23 cellular contexts compared by ENCODE assay signal in genomic region chr2:46722142-46722541, GRCh38. TPM values are rescaled to one million over a fixed set of nuclear protein-coding genes. Genes with fewer than 3 reads are reported as not detected.
DNase-seq lines count a peak whose midpoint lies in the region; ATAC-seq and TF ChIP-seq lines count a peak whose summit lies in the region.
"Had no signal": no experiment of that assay in that cellular context is flagged by ENCODE, and none has a peak within 500 bp of the region (broad histone marks: within the 10 kb centered on the region; RNA-seq: fewer than 3 reads in every experiment).

No MANE protein-coding gene starts in this region.

- H3K9me2 ChIP-seq in GM23248 (ENCODE audit: insufficient read depth), result no peaks in the 10 kb centered on the region

- no peak overlapping the region for H3K4me3 Mint-ChIP-seq in type B pancreatic cell
- no peak overlapping the region for H3K4me3 Mint-ChIP-seq in activated CD8-positive, alpha-beta memory T cell treated with anti-CD3 and anti-CD28 coated beads, Interleukin-2, amount 10 ng/mL, durations not matched to agents 7 days and 5 days
- H3K4me3 Mint-ChIP-seq: CD14-positive monocyte; CD8-positive, alpha-beta memory T cell; T-cell had no signal

- TF ChIP-seq CTCF in osteoblast (IDR thresholded peaks at IDR 0.05; ENCODE audit: extremely low read depth, low read depth, low read length) (no peak), type B pancreatic cell (conservative IDR thresholded peaks at IDR 0.05) (no peak)

- H3K9me3 Mint-ChIP-seq in type B pancreatic cell, result peaks cover 4% of the 10 kb centered on the region
- H3K9me3 Mint-ChIP-seq in activated CD8-positive, alpha-beta memory T cell treated with anti-CD3 and anti-CD28 coated beads, Interleukin-2, amount 10 ng/mL, durations not matched to agents 7 days and 5 days (ENCODE audit: low read depth), result peaks cover 3% of the 10 kb centered on the region

- H3K36me3 ChIP-seq in ACC112 (ENCODE audit: insufficient read depth, low read length), result peaks cover 3% of the 10 kb centered on the region; the same call in 1 of the 2 replicates
- H3K36me3 ChIP-seq in GM23248 (ENCODE audit: low read depth), result peaks cover 4% of the 10 kb centered on the region; the same call in 1 of the 2 replicates
- no peaks in the 10 kb centered on the region for H3K36me3 ChIP-seq in SK-N-MC (ENCODE audit: insufficient read depth, low read length)
- peaks cover 14% of the 10 kb centered on the region for H3K36me3 ChIP-seq in osteoblast (ENCODE audit: insufficient read depth, low read length)
- H3K36me3 ChIP-seq: BE2C had no signal

- no peaks in the 10 kb centered on the region for H3K27me3 Mint-ChIP-seq in type B pancreatic cell
- H3K27me3 Mint-ChIP-seq in activated CD8-positive, alpha-beta memory T cell treated with anti-CD3 and anti-CD28 coated beads, Interleukin-2, amount 10 ng/mL, durations not matched to agents 7 days and 5 days, result no peaks in the 10 kb centered on the region
- H3K27me3 Mint-ChIP-seq: CD8-positive, alpha-beta memory T cell; IgD-negative memory B cell; T-cell had no signal

- no peak overlapping the region for H3K27ac Mint-ChIP-seq in type B pancreatic cell
- no peak overlapping the region for H3K27ac Mint-ChIP-seq in activated CD8-positive, alpha-beta memory T cell treated with anti-CD3 and anti-CD28 coated beads, Interleukin-2, amount 10 ng/mL, durations not matched to agents 7 days and 5 days
- H3K27ac Mint-ChIP-seq: CD14-positive monocyte, IgD-negative memory B cell, T-cell had no signal

- H3K36me3 Mint-ChIP-seq in type B pancreatic cell, result peaks cover 11% of the 10 kb centered on the region
- H3K36me3 Mint-ChIP-seq in activated CD8-positive, alpha-beta memory T cell treated with anti-CD3 and anti-CD28 coated beads, Interleukin-2, amount 10 ng/mL, durations not matched to agents 7 days and 5 days, result peaks cover 15% of the 10 kb centered on the region

- H4K20me1 ChIP-seq in GM23248 (ENCODE audit: insufficient read depth) (peaks cover 53% of the 10 kb centered on the region), osteoblast (ENCODE audit: insufficient read depth, low read length) (peaks cover 79% of the 10 kb centered on the region)

- H3K27ac ChIP-seq in ACC112 (ENCODE audit: low read depth, low read length) (peak overlapping the region; percentile 89; the same call in 1 of the 2 replicates), GM23248 (peak overlapping the region; percentile 80), SK-N-MC (0 out of 2 replicates have a peak overlapping the region, but pooled peaks have one; percentile 48), osteoblast (ENCODE audit: low read depth, low read length) (peak overlapping the region; percentile 43)
- H3K27ac ChIP-seq: KMS-11 had no signal

- peak overlapping the region; percentile 93 for H3K4me2 ChIP-seq in GM23248 (ENCODE audit: unreplicated experiment)
- peak overlapping the region; percentile 20 for H3K4me2 ChIP-seq in osteoblast (ENCODE audit: insufficient read depth, low read length)
- H3K4me2 ChIP-seq: KMS-11 had no signal

- H3K27me3 ChIP-seq in ACC112 (ENCODE audit: insufficient read depth, low read length) (no peaks in the 10 kb centered on the region), GM23248 (replicated peaks; ENCODE audit: insufficient read depth) (no peaks in the 10 kb centered on the region), osteoblast (ENCODE audit: insufficient read depth, low read length) (no peaks in the 10 kb centered on the region)
- H3K27me3 ChIP-seq: BE2C had no signal

- H2AFZ ChIP-seq in ACC112 (ENCODE audit: low read length, unreplicated experiment) (no peak overlapping the region), GM23248 (no peak overlapping the region), osteoblast (ENCODE audit: low read length) (no peak overlapping the region)

- CTCF ChIA-PET in activated CD8-positive, alpha-beta memory T cell treated with anti-CD3 and anti-CD28 coated beads, Interleukin-2, amount 10 ng/mL, durations not matched to agents 7 days and 5 days (lab: Charles Lee), result interaction anchor here (0.6 kb wide), 1 partner anchor 1770 kb away, joined by 3 read pairs; no protein-coding TSS in a partner anchor

- H3K4me1 ChIP-seq in ACC112 (ENCODE audit: control insufficient read depth, insufficient read depth, low read length, unreplicated experiment) (peaks cover 83% of the 10 kb centered on the region), GM23248 (ENCODE audit: insufficient read depth) (peaks cover 89% of the 10 kb centered on the region), osteoblast (ENCODE audit: insufficient read depth, low read length) (peaks cover 74% of the 10 kb centered on the region)

- H3K9me3 ChIP-seq in GM23248 (ENCODE audit: low read depth), result no peaks in the 10 kb centered on the region
- peaks cover 3% of the 10 kb centered on the region; the same call in 1 of the 2 replicates for H3K9me3 ChIP-seq in SK-N-MC (ENCODE audit: low read depth, low read length)
- no peaks in the 10 kb centered on the region for H3K9me3 ChIP-seq in osteoblast (ENCODE audit: low read depth, low read length)
- H3K9me3 ChIP-seq: BE2C had no signal

- no peak overlapping the region for H3K4me3 ChIP-seq in ACC112 (ENCODE audit: low read depth, low read length)
- peak overlapping the region; percentile 67; the same call in 1 of the 2 replicates for H3K4me3 ChIP-seq in GM23248
- no peak overlapping the region for H3K4me3 ChIP-seq in SK-N-MC
- no peak overlapping the region for H3K4me3 ChIP-seq in osteoblast (ENCODE audit: insufficient read depth, low read length)

- DNase-seq in GM23248 (no peak), SK-N-MC (ENCODE audit: low read depth, low spot score) (no peak), osteoblast (ENCODE audit: insufficient read length, low spot score, missing footprints) (no peak), type B pancreatic cell (ENCODE audit: extremely low spot score, unreplicated experiment) (no peak), G401 (ENCODE audit: low spot score) (no peak)
- no peak for DNase-seq in activated CD8-positive, alpha-beta memory T cell treated with anti-CD3 and anti-CD28 coated beads, Interleukin-2, amount 10 ng/mL, durations not matched to agents 7 days and 5 days
- DNase-seq: ACHN; BE2C; CD8-positive, alpha-beta memory T cell; NCI-H1048; NCI-H1417; NCI-H1694 treated with DMSO at 0.1 percent for 48 hours; NCI-H2081; NCI-H345; NCI-H510A treated with DMSO at 0.1 percent for 48 hours; NCI-H82; NK-92 treated with Interleukin-12 subunit alpha and Interleukin-12 subunit beta, amount 100 ng/mL, for 24 hours; PC-3; T-cell had no signal

- no peak for ATAC-seq in activated CD8-positive, alpha-beta memory T cell treated with anti-CD3 and anti-CD28 coated beads, Interleukin-2, amount 10 ng/mL, durations not matched to agents 7 days and 5 days
- ATAC-seq: PC-3, T-cell had no signal

- no peak overlapping the region for H3K9ac ChIP-seq in GM23248
- H3K9ac ChIP-seq in SK-N-MC (ENCODE audit: insufficient read length), result no peak overlapping the region
- H3K9ac ChIP-seq: KMS-11 had no signal

- peaks cover 91% of the 10 kb centered on the region for H3F3A ChIP-seq in GM23248 (ENCODE audit: insufficient read depth)

- peaks cover 97% of the 10 kb centered on the region for H3K79me2 ChIP-seq in ACC112 (ENCODE audit: control insufficient read depth, insufficient read depth, low read length, unreplicated experiment)
- H3K79me2 ChIP-seq in GM23248 (ENCODE audit: insufficient read depth), result peaks cover 100% of the 10 kb centered on the region
- peaks cover 100% of the 10 kb centered on the region for H3K79me2 ChIP-seq in osteoblast (ENCODE audit: insufficient read depth, low read length)

- in situ Hi-C loops in GM23248 (cut with MboI) (no loop called here), G401 (cut with HindIII; ENCODE audit: low sequenced_read_pairs) (no loop called here)

- WGBS in GM23248 (ENCODE audit: low coverage in 1 of 2, low lambda C conversion rate in 2 of 2, missing lambda C conversion rate in 2 of 2), 2 experiments, result 97 to 100% methylated on average over 2 of the region's 2 CpGs

- H3K4me1 Mint-ChIP-seq in type B pancreatic cell (ENCODE audit: unreplicated experiment), result peaks cover 25% of the 10 kb centered on the region
- peaks cover 22% of the 10 kb centered on the region for H3K4me1 Mint-ChIP-seq in activated CD8-positive, alpha-beta memory T cell treated with anti-CD3 and anti-CD28 coated beads, Interleukin-2, amount 10 ng/mL, durations not matched to agents 7 days and 5 days

RNA-seq across cellular contexts. Expression of gene SOCS5, which starts 23.0 kb away (rescaled TPM):
- total RNA-seq in GM23248 (2014; rRNA removed; shearing (Covaris generic)), result 186 and 243 TPM in 2 replicates
- polyA plus RNA-seq in GM23248 (2016; fragmentation: Nextera tagmentation; extraction: Ambion mirVana), result 96.9 and 101 TPM in 2 replicates
- total RNA-seq in osteoblast (124 and 136 TPM in 2 replicates), type B pancreatic cell (ENCODE audit: low replicate concordance) (17.1 and 18.8 TPM in 2 replicates)
- 1 to 10 TPM; 7.5 to 8.0 TPM for total RNA-seq in activated CD8-positive, alpha-beta memory T cell treated with anti-CD3 and anti-CD28 coated beads, Interleukin-2, amount 10 ng/mL, durations not matched to agents 7 days and 5 days
- 15.6 and 19.8 TPM in 2 replicates for total RNA-seq in G401 (2014; rRNA removed; shearing (Covaris generic))
